8 cellular contexts compared by ENCODE assay signal in genomic region chr2:73920577-73921545, GRCh38. TPM values are rescaled to one million over a fixed set of nuclear protein-coding genes. Genes with fewer than 3 reads are reported as not detected.
A peak's percentile ranks its signal among the peaks of the same experiment; 100 is the strongest.
DNase-seq lines count a peak whose midpoint lies in the region; TF ChIP-seq lines count a peak whose summit lies in the region.

No MANE protein-coding gene starts in this region.

- H3K27me3 ChIP-seq in transverse colon, result no peaks in the 10 kb centered on the region

- TF ChIP-seq CTCF in transverse colon (IDR thresholded peaks at IDR 0.05), result peak; percentile 13 to 42 (median 28)
- no peak for TF ChIP-seq CTCF in coronary artery (IDR thresholded peaks at IDR 0.05)

- DNase-seq in NCI-H748 (lab: John Stamatoyannopoulos, UW; ENCODE audit: unreplicated experiment) (peak; percentile 67), NCI-H748 treated with DMSO at 0.1 percent for 48 hours (lab: John Stamatoyannopoulos, UW) (no peak), NCI-H524 (lab: John Stamatoyannopoulos, UW) (peak; percentile 78 to 87), activated T-cell treated with anti-CD3 and anti-CD28 coated beads for 1 hour (ENCODE audit: low read depth) (peak; percentile 14), iPS DF 19.7 (ENCODE audit: low read depth, low spot score) (peak; percentile 54), transverse colon (peak; percentile 53), NCI-H187 (lab: John Stamatoyannopoulos, UW) (no peak), coronary artery (ENCODE audit: low spot score) (no peak)

- no peak for TF ChIP-seq POLR2A in transverse colon (IDR thresholded peaks at IDR 0.05)

- H3K4me1 ChIP-seq in transverse colon, result peaks cover 0 to 2% (median 0%) of the 10 kb centered on the region in 4 donors

- H3K36me3 ChIP-seq in transverse colon, result no peaks in the 10 kb centered on the region

- in situ Hi-C loops in transverse colon (cut with MboI; ENCODE audit: low pct_ligation_motif_present in 1 of 4, low pct_unique_long_range_greater_than_20kb in 1 of 4, low sequenced_read_pairs in 3 of 4), result no loop called here

- intact Hi-C loops in transverse colon (cut with DNase I; ENCODE audit: low total_unique reads), result loop anchor here (10.0 kb wide), 1 partner anchor 64 kb away; the partner anchor contains the start of gene TET3

- H3K27ac ChIP-seq in transverse colon, result peak overlapping the region in 3 of 4 donors; percentile 34 to 68 (median 60)
- no peak overlapping the region for H3K27ac ChIP-seq in coronary artery

- H3K9me3 ChIP-seq in transverse colon, result no peaks in the 10 kb centered on the region

- no peak for TF ChIP-seq EP300 in transverse colon (IDR thresholded peaks at IDR 0.05; ENCODE audit: low read depth)

- H3K4me3 ChIP-seq in transverse colon (no peak overlapping the region), coronary artery (no peak overlapping the region)

- 70 to 72% methylated on average over 4 to 12 of the region's 12 CpGs for WGBS in transverse colon (ENCODE audit: low coverage in 1 of 2), 2 donors

RNA-seq across cellular contexts. Expression of gene DGUOK, which starts 5.8 kb away (rescaled TPM):
- 10 to 100 TPM; 27.3 to 49.7 (median 40.3) TPM for total RNA-seq in transverse colon

RNA-seq across cellular contexts. Expression of gene ACTG2, which starts 28.1 kb away (rescaled TPM):
- total RNA-seq in transverse colon, result 1,000 to 10,000 TPM in 1 of 4 donors, 100 to 1,000 TPM in 3; 394 to 3,499 (median 729) TPM

Comparison
In these comparisons a context has a peak if more than half of its experiments do, and no peak if none do; other contexts are left out.
1. DNase-seq: peak in NCI-H748 (single experiment), NCI-H524 (2 of 2), activated T-cell treated with anti-CD3 and anti-CD28 coated beads for 1 hour (single experiment), iPS DF 19.7 (single experiment) and transverse colon (single experiment); none in NCI-H748 treated with DMSO at 0.1 percent for 48 hours (single experiment), NCI-H187 (0 of 2) and coronary artery (single experiment).
2. H3K27ac ChIP-seq: peak in transverse colon (3 of 4); none in coronary artery (0 of 2).